Comparison of ENCODE assay signal across 11 cellular contexts in genomic region chr19:56108447-56109195, GRCh38. TPM values are rescaled to one million over a fixed set of nuclear protein-coding genes. Genes with fewer than 3 reads are reported as not detected.
A peak's percentile ranks its signal among the peaks of the same experiment; 100 is the strongest.
DNase-seq lines count a peak whose midpoint lies in the region; ATAC-seq and TF ChIP-seq lines count a peak whose summit lies in the region.
"Had no signal": no experiment of that assay in that cellular context is flagged by ENCODE, and none has a peak within 500 bp of the region (broad histone marks: within the 10 kb centered on the region; RNA-seq: fewer than 3 reads in every experiment).

No MANE protein-coding gene starts in this region.

- peaks cover 7% of the 10 kb centered on the region for H3K36me3 Mint-ChIP-seq in mesothelial cell of epicardium

- H4K20me1 ChIP-seq in MM.1S (ENCODE audit: insufficient read depth, low read length), result peaks cover 10% of the 10 kb centered on the region; the same call in 1 of the 2 replicates

- H3K4me3 ChIP-seq in epithelial cell of esophagus (ENCODE audit: low read length) (no peak overlapping the region), suprapubic skin (peak overlapping the region; percentile 16), MM.1S (ENCODE audit: low read length) (no peak overlapping the region)

- H3K9me2 ChIP-seq in MM.1S (replicated peaks; ENCODE audit: insufficient read depth, low read length), result no peaks in the 10 kb centered on the region

- ATAC-seq in HG02759 (IDR thresholded peaks at IDR 0.05; ENCODE audit: unreplicated experiment), result no peak

- H3K9me3 ChIP-seq in suprapubic skin, result no peaks in the 10 kb centered on the region
- no peaks in the 10 kb centered on the region for H3K9me3 ChIP-seq in MM.1S (replicated peaks; ENCODE audit: insufficient read depth, low read length)

- DNase-seq in UCSD-AML1 (lab: John Stamatoyannopoulos, UW; ENCODE audit: unreplicated experiment) (peak; percentile 15), epithelial cell of esophagus (ENCODE audit: low read depth) (peak; percentile 40), mesothelial cell of epicardium (ENCODE audit: low spot score in 2 of 2, unreplicated experiment in 2 of 2) (no peak), suprapubic skin (ENCODE audit: low spot score in 2 of 2) (peak in 1 of 2 donors; percentile 60), HuH-7 (ENCODE audit: low spot score) (no peak), COR-L47 (lab: John Stamatoyannopoulos, UW) (no peak), MM.1S (no peak)
- DNase-seq: effector CD4-positive, alpha-beta T cell; T-helper 1 cell had no signal

- peak overlapping the region; percentile 94 for H3K27ac Mint-ChIP-seq in mesothelial cell of epicardium

- peaks cover 6% of the 10 kb centered on the region for H3K36me3 ChIP-seq in suprapubic skin
- H3K36me3 ChIP-seq in MM.1S (replicated peaks; ENCODE audit: insufficient read depth, low read length), result no peaks in the 10 kb centered on the region

- H3K9me3 Mint-ChIP-seq in mesothelial cell of epicardium, result no peaks in the 10 kb centered on the region

- H2AFZ ChIP-seq in MM.1S (ENCODE audit: low read length), result no peak overlapping the region

- peak overlapping the region; percentile 4 for H3K27ac ChIP-seq in suprapubic skin
- no peak overlapping the region for H3K27ac ChIP-seq in MM.1S (ENCODE audit: low read length)
- H3K27ac ChIP-seq: KMS-11 had no signal

- 16% methylated on average over 17 of the region's 24 CpGs for WGBS in suprapubic skin

- peaks cover 45% of the 10 kb centered on the region for H3K4me1 Mint-ChIP-seq in mesothelial cell of epicardium

- H3K9ac ChIP-seq in MM.1S (ENCODE audit: low read length), result no peak overlapping the region
- H3K9ac ChIP-seq: KMS-11 had no signal

- H3K27me3 ChIP-seq in suprapubic skin, result no peaks in the 10 kb centered on the region
- no peaks in the 10 kb centered on the region for H3K27me3 ChIP-seq in MM.1S (replicated peaks; ENCODE audit: insufficient read depth, low read length)

- H3F3A ChIP-seq in MM.1S (ENCODE audit: insufficient read depth, low read length), result no peaks in the 10 kb centered on the region

- H3K4me2 ChIP-seq in MM.1S (ENCODE audit: low read depth, low read length), result no peak overlapping the region
- H3K4me2 ChIP-seq: KMS-11 had no signal

- peaks cover 93% of the 10 kb centered on the region for H3K79me2 ChIP-seq in MM.1S (ENCODE audit: low read length)

- H3K4me3 Mint-ChIP-seq in mesothelial cell of epicardium, result peak overlapping the region; percentile 28

- H3K4me1 ChIP-seq in suprapubic skin (peaks cover 86% of the 10 kb centered on the region), MM.1S (ENCODE audit: low read length) (no peaks in the 10 kb centered on the region)

- H3K27me3 Mint-ChIP-seq in mesothelial cell of epicardium (ENCODE audit: low read depth), result no peaks in the 10 kb centered on the region

- TF ChIP-seq CTCF in epithelial cell of esophagus (IDR thresholded peaks at IDR 0.05; ENCODE audit: insufficient read depth, low read depth, low read length, missing control alignments) (no peak), mesothelial cell of epicardium (IDR thresholded peaks at IDR 0.05; ENCODE audit: unreplicated experiment) (no peak), suprapubic skin (IDR thresholded peaks at IDR 0.05) (no peak), MM.1S (IDR thresholded peaks at IDR 0.05; ENCODE audit: low read length) (no peak)

- no peak for TF ChIP-seq EP300 in suprapubic skin (IDR thresholded peaks at IDR 0.05)

- TF ChIP-seq POLR2A in suprapubic skin (IDR thresholded peaks at IDR 0.05), result no peak

RNA-seq across cellular contexts. Expression of gene ZNF787, which starts 12.5 kb away (rescaled TPM):
- 33.3 to 38.3 TPM (median 35.5 TPM) in 3 replicates for total RNA-seq in mesothelial cell of epicardium
- 10 to 100 TPM in 3 of 4 donors, 1 to 10 TPM in 1; 9.6 to 16.3 (median 14.3) TPM for total RNA-seq in suprapubic skin

RNA-seq across cellular contexts. Expression of gene ZNF444, which starts 32.5 kb away (rescaled TPM):
- total RNA-seq in mesothelial cell of epicardium (61.3 to 66.1 TPM (median 63.6 TPM) in 3 replicates), suprapubic skin (10 to 100 TPM; 12.9 to 34.8 (median 21.2) TPM)

Comparison
In these comparisons a context has a peak if more than half of its experiments do, and no peak if none do; other contexts are left out.
1. DNase-seq: peak in UCSD-AML1 (single experiment) and epithelial cell of esophagus (single experiment); none in mesothelial cell of epicardium (0 of 2), HuH-7 (single experiment), COR-L47 (single experiment) and MM.1S (single experiment).